In genomic region chr2:27628767-27629709, GRCh38 we compare ENCODE assay signal across 8 cellular contexts. TPM values are rescaled to one million over a fixed set of nuclear protein-coding genes. Genes with fewer than 3 reads are reported as not detected.
DNase-seq lines count a peak whose midpoint lies in the region; ATAC-seq and TF ChIP-seq lines count a peak whose summit lies in the region.

A gene with protein sequence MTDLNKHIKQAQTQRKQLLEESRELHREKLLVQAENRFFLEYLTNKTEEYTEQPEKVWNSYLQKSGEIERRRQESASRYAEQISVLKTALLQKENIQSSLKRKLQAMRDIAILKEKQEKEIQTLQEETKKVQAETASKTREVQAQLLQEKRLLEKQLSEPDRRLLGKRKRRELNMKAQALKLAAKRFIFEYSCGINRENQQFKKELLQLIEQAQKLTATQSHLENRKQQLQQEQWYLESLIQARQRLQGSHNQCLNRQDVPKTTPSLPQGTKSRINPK (minus strand): TSS chr2:27629012. CDS start chr2:27627799, 1,213 bp downstream.
TSS of gene GPN1 (plus strand) at chr2:27629050. CDS start at chr2:27629059, 9 bp downstream.

- peaks cover 18% of the 10 kb centered on the region for H3K36me3 ChIP-seq in BE2C

- peak within 1 kb of the TSS; percentile 87 for H3K27ac ChIP-seq in cingulate gyrus (ENCODE audit: low read depth, low read length)

- H3K4me3 ChIP-seq in BE2C (ENCODE audit: low read depth, low read length): peak within 1 kb of the TSS; percentile 88

- TF ChIP-seq CTCF in BE2C (IDR thresholded peaks at IDR 0.05; ENCODE audit: low read depth, low read length): no peak

- DNase-seq in BE2C (peak; percentile 93), NCI-H460 (ENCODE audit: extremely low read depth, low read depth) (peak; percentile 86), left kidney (ENCODE audit: low read depth, low spot score) (peak; percentile 96)
- peak; percentile 89 to 93 for DNase-seq in activated CD4-positive, alpha-beta T cell treated with anti-CD3 and anti-CD28 coated beads for 24 hours (ENCODE audit: low read depth in 2 of 2)
- DNase-seq in stimulated activated CD4-positive, alpha-beta T cell treated with anti-CD3 and anti-CD28 coated beads, Interleukin-1b, Interleukin-23, amount 100 ng/mL, for 48 hours: peak; percentile 96

- no peaks in the 10 kb centered on the region for H3K9me3 ChIP-seq in BE2C

- no peaks in the 10 kb centered on the region for H3K4me1 ChIP-seq in BE2C

- H3K27me3 ChIP-seq in BE2C: no peaks in the 10 kb centered on the region

- peak; percentile 98 for TF ChIP-seq POLR2A in GM19099 (IDR thresholded peaks at IDR 0.05; ENCODE audit: extremely low read depth, insufficient read length, low read depth)

- ATAC-seq in HG03354 (IDR thresholded peaks at IDR 0.05; ENCODE audit: poor library complexity, severe bottlenecking, unreplicated experiment): peak; percentile 99

RNA-seq across cellular contexts. Expression of the first gene that starts in this region (rescaled TPM):
- 4.1 TPM for polyA plus RNA-seq in BE2C (2012; ENCODE audit: insufficient read depth, insufficient read length, low read depth)
- 3.8 and 4.6 TPM in 2 replicates for total RNA-seq in NCI-H460 (2014; rRNA removed; shearing (Covaris generic))
- polyA plus RNA-seq in NCI-H460 (2014; cell fraction: nucleus; rRNA removed): 2.9 and 3.1 TPM in 2 replicates

RNA-seq across cellular contexts. Expression of gene GPN1, which starts in this region (rescaled TPM):
- 35.7 TPM for polyA plus RNA-seq in BE2C (2012; ENCODE audit: insufficient read depth, insufficient read length, low read depth)
- 35.0 and 39.5 TPM in 2 replicates for total RNA-seq in NCI-H460 (2014; rRNA removed; shearing (Covaris generic))
- polyA plus RNA-seq in NCI-H460 (2014; cell fraction: nucleus; rRNA removed): 24.4 and 26.3 TPM in 2 replicates

Comparison
In these comparisons a context has a peak if more than half of its experiments do, and no peak if none do; other contexts are left out.
1. Peak in every context shown above with its lines: DNase-seq, ATAC-seq, H3K4me3 ChIP-seq and H3K27ac ChIP-seq.